20 cellular contexts compared by ENCODE assay signal in the genomic region with DNA sequence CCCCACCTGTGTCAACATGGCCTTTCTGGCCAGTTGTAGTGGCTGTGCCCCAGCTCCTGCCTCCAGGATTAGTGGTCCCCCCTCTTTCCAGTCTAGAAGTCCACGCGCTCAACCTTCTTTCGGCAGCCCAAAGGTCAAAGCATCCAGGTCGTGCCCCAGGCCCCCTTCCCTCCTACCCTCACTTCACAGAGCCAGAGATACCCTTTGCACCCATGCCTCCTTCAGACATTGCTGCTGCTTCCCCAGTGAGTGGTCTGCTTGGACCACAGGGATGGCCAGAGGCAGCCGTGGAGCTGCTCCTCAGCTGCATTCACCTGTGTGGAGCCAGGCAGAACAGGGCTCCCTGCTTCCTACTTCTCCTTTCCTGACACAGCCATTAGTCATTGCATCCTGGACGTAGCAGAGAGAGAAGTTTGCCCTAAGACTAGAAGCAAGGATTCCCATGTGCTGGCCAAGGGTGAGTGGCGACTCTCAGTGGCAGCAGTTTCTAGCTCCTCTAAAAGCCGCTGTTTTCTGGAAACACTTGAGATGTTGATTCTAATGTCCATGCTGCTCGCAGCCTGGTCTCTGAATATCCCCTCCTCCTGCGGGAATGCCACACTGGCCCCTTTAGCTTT.
DNase-seq lines count a peak whose midpoint lies in the region; ATAC-seq and TF ChIP-seq lines count a peak whose summit lies in the region.
"Had no signal": no experiment of that assay in that cellular context is flagged by ENCODE, and none has a peak within 500 bp of the region (broad histone marks: within the 10 kb centered on the region; RNA-seq: fewer than 3 reads in every experiment).

No MANE protein-coding gene starts in this region.

- H3K9me3 ChIP-seq in right atrium auricular region: no peaks in the 10 kb centered on the region
- H3K9me3 ChIP-seq in Panc1 (ENCODE audit: control insufficient read depth, insufficient read depth, low read depth, low read length): no peaks in the 10 kb centered on the region
- no peaks in the 10 kb centered on the region for H3K9me3 ChIP-seq in upper lobe of right lung
- H3K9me3 ChIP-seq: SK-N-SH had no signal

- H3K27ac ChIP-seq in right atrium auricular region (no peak overlapping the region), Panc1 (ENCODE audit: low read length) (no peak overlapping the region), upper lobe of right lung (no peak overlapping the region)
- H3K27ac ChIP-seq: RWPE1 had no signal

- no peak for TF ChIP-seq CTCF in right atrium auricular region (IDR thresholded peaks at IDR 0.05)
- no peak for TF ChIP-seq CTCF in Panc1 (IDR thresholded peaks at IDR 0.05)
- TF ChIP-seq CTCF in upper lobe of right lung (IDR thresholded peaks at IDR 0.05): no peak

- in situ Hi-C loops in Panc1 (cut with HindIII; ENCODE audit: low pct_unique_long_range_greater_than_20kb, low sequenced_read_pairs): no loop called here

- H3K4me1 ChIP-seq in right atrium auricular region: no peaks in the 10 kb centered on the region
- no peaks in the 10 kb centered on the region for H3K4me1 ChIP-seq in Panc1 (ENCODE audit: control insufficient read depth, insufficient read depth, low read length)
- no peaks in the 10 kb centered on the region for H3K4me1 ChIP-seq in upper lobe of right lung

- H3K4me3 ChIP-seq in right atrium auricular region (no peak overlapping the region), Panc1 (ENCODE audit: low read depth in 2 of 2, low read length in 2 of 2) (no peak overlapping the region), upper lobe of right lung (no peak overlapping the region)

- POLR2A ChIA-PET in Panc1 (lab: Charles Lee): no interaction called here

- CTCF ChIA-PET in Panc1 (lab: Charles Lee): no interaction called here

- ATAC-seq in Panc1 (peak; percentile 71; the same call in 1 of the 2 replicates), upper lobe of right lung (no peak), HG02642 (IDR thresholded peaks at IDR 0.05; ENCODE audit: poor library complexity, unreplicated experiment) (no peak), HG03135 (IDR thresholded peaks at IDR 0.05; ENCODE audit: unreplicated experiment) (no peak)

- H3K27me3 ChIP-seq in right atrium auricular region (no peaks in the 10 kb centered on the region), Panc1 (ENCODE audit: control insufficient read depth, insufficient read depth, low read length) (no peaks in the 10 kb centered on the region), upper lobe of right lung (no peaks in the 10 kb centered on the region)

- H3K36me3 ChIP-seq in right atrium auricular region: no peaks in the 10 kb centered on the region
- H3K36me3 ChIP-seq in Panc1 (ENCODE audit: control insufficient read depth, insufficient read depth, low read length): no peaks in the 10 kb centered on the region
- H3K36me3 ChIP-seq in upper lobe of right lung: no peaks in the 10 kb centered on the region

- intact Hi-C loops in cardiac septum (cut with DNase I): no loop called here
- intact Hi-C loops in Panc1 (cut with micrococcal nuclease; ENCODE audit: unreplicated experiment): no loop called here
- intact Hi-C loops in upper lobe of right lung (cut with DNase I): no loop called here

- DNase-seq in cardiac septum (ENCODE audit: low spot score): peak; percentile 66
- no peak for DNase-seq in right atrium auricular region (ENCODE audit: low spot score)
- DNase-seq in Panc1 (ENCODE audit: low read depth, low spot score): peak; percentile 36
- DNase-seq in kidney tubule cell (ENCODE audit: low spot score): peak; percentile 64
- peak; percentile 41 for DNase-seq in upper lobe of right lung
- DNase-seq in activated effector memory CD4-positive, alpha-beta T cell treated with anti-CD3 and anti-CD28 coated beads, Interleukin-2, amount 50 U/mL, for 16 hours: no peak
- DNase-seq: H7, HFFc6, Kasumi-1, MM.1S, NCI-H1105 treated with DMSO at 0.1 percent for 48 hours, NCI-H2081 treated with DMSO at 0.1 percent for 48 hours, NCI-H2171 treated with DMSO at 0.1 percent for 48 hours, NCI-H526, OCI-M1, SIG-M5, SK-N-SH had no signal

- no TSS peak for BruUV-seq in Panc1 (replicated peaks; lab: Mats Ljungman, UMichigan)

Comparison
In these comparisons a context has a peak if more than half of its experiments do, and no peak if none do; other contexts are left out.
1. DNase-seq: peak in cardiac septum (single experiment), Panc1 (single experiment), kidney tubule cell (single experiment) and upper lobe of right lung (single experiment); none in right atrium auricular region (single experiment) and activated effector memory CD4-positive, alpha-beta T cell treated with anti-CD3 and anti-CD28 coated beads, Interleukin-2, amount 50 U/mL, for 16 hours (single experiment).